In the genomic region with DNA sequence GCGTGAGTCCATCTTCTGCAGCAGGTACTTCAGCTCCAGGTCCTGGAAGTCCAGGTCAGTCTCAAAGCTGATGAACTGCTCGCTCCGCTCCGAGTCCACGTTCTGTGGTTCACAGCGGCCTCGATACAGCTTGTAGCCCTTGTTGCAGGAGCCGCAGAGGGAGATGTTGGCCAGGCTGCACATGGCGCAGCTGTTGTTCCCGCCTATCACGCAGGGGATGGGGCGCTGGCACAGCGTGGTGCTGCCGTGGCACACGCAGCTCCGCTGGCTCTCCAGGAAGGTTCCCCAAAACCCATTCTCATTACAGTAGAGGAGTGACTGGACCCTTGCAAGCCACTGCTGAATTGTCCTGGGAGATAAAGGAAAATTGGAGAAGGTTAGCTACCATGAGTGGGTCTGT, we compare ENCODE assay signal across 15 cellular contexts.
A peak's percentile ranks its signal among the peaks of the same experiment; 100 is the strongest.
DNase-seq lines count a peak whose midpoint lies in the region; ATAC-seq and TF ChIP-seq lines count a peak whose summit lies in the region.
"Had no signal": no experiment of that assay in that cellular context is flagged by ENCODE, and none has a peak within 500 bp of the region (broad histone marks: within the 10 kb centered on the region; RNA-seq: fewer than 3 reads in every experiment).

No MANE protein-coding gene starts in this region.

- no peak overlapping the region for H3K18ac ChIP-seq in mesenchymal stem cell (ENCODE audit: low read depth in 1 of 2, low read length in 2 of 2)
- H3K18ac ChIP-seq in neuronal stem cell (ENCODE audit: low read length): no peak overlapping the region

- DNase-seq in chondrocyte (ENCODE audit: low spot score) (peak; percentile 70), mesenchymal stem cell (no peak), neuronal stem cell (ENCODE audit: low spot score) (no peak), GDM1 (lab: John Stamatoyannopoulos, UW) (no peak)
- no peak for DNase-seq in activated T-cell treated with anti-CD3 and anti-CD28 coated beads, Interleukin-2, amount 50 U/mL, for 1 hour
- DNase-seq: C1 segment of cervical spinal cord; Calu3; CD4-positive, alpha-beta memory T cell; COR-L47; DMS53; DMS79 treated with DMSO at 0.1 percent for 48 hours; HFFc6 had no signal

- H2BK12ac ChIP-seq in mesenchymal stem cell (ENCODE audit: low read length in 2 of 2) (no peak overlapping the region), neuronal stem cell (ENCODE audit: low read length) (no peak overlapping the region)

- 95% methylated on average over 16 of the region's 16 CpGs for WGBS in mesenchymal stem cell
- WGBS in neuronal stem cell (ENCODE audit: extremely low coverage in 2 of 2, insufficient read length in 2 of 2, insufficient replicate concordance in 1 of 2), 2 donors: no CpG with 5 or more reads among the region's 16 CpGs

- no peak overlapping the region for H3K9ac ChIP-seq in mesenchymal stem cell (ENCODE audit: low read length)
- no peak overlapping the region for H3K9ac ChIP-seq in neuronal stem cell (ENCODE audit: low read depth, low read length, poor library complexity)

- no peaks in the 10 kb centered on the region for H3K27me3 Mint-ChIP-seq in chondrocyte (ENCODE audit: low read depth)
- H3K27me3 Mint-ChIP-seq: CD4-positive, alpha-beta memory T cell had no signal

- H3K9me3 ChIP-seq in mesenchymal stem cell (ENCODE audit: control insufficient read depth, low read length) (no peaks in the 10 kb centered on the region), neuronal stem cell (replicated peaks in 1 of 2; ENCODE audit: control insufficient read depth in 2 of 2, insufficient read depth in 1 of 2, low read depth in 1 of 2, low read length in 2 of 2) (peaks cover 0 to 10% of the 10 kb centered on the region in 2 donors)
- H3K9me3 ChIP-seq: HAP-1 had no signal

- H3K27me3 ChIP-seq in mesenchymal stem cell (ENCODE audit: control insufficient read depth in 1 of 2, insufficient read depth in 1 of 2, low read length in 2 of 2) (no peaks in the 10 kb centered on the region), neuronal stem cell (ENCODE audit: control insufficient read depth in 3 of 3, insufficient read depth in 3 of 3, low read depth in 1 of 3, low read length in 3 of 3) (no peaks in the 10 kb centered on the region)

- H3K14ac ChIP-seq in mesenchymal stem cell (ENCODE audit: low read length in 2 of 2) (no peak overlapping the region), neuronal stem cell (ENCODE audit: low read length) (no peak overlapping the region)

- H2BK15ac ChIP-seq in mesenchymal stem cell (ENCODE audit: low read depth, poor library complexity, severe bottlenecking) (no peak overlapping the region), neuronal stem cell (ENCODE audit: low read length) (no peak overlapping the region)

- TF ChIP-seq CTCF in chondrocyte (IDR thresholded peaks at IDR 0.05): no peak

- peaks cover 12% of the 10 kb centered on the region for H3K9me3 Mint-ChIP-seq in chondrocyte (ENCODE audit: low read depth)
- H3K9me3 Mint-ChIP-seq: GM23338 had no signal

- H3K36me3 ChIP-seq in mesenchymal stem cell (ENCODE audit: control insufficient read depth in 1 of 2, insufficient read depth in 2 of 2, low read depth in 1 of 2, low read length in 2 of 2) (peaks cover 0 to 22% of the 10 kb centered on the region in 2 experiments), neuronal stem cell (replicated peaks in 1 of 2; ENCODE audit: control insufficient read depth in 2 of 2, insufficient read depth in 2 of 2, low read length in 2 of 2) (no peaks in the 10 kb centered on the region)
- H3K36me3 ChIP-seq: HAP-1 had no signal

- H2BK5ac ChIP-seq in mesenchymal stem cell (ENCODE audit: low read depth, low read length, poor library complexity, severe bottlenecking) (no peak overlapping the region), neuronal stem cell (ENCODE audit: low read length) (no peak overlapping the region)

- H2BK120ac ChIP-seq in mesenchymal stem cell (ENCODE audit: low read depth, low read length): no peak overlapping the region
- no peak overlapping the region for H2BK120ac ChIP-seq in neuronal stem cell (ENCODE audit: low read depth, low read length)

- no peaks in the 10 kb centered on the region for H3K79me1 ChIP-seq in mesenchymal stem cell (replicated peaks; ENCODE audit: low read length, poor library complexity, severe bottlenecking)
- no peaks in the 10 kb centered on the region for H3K79me1 ChIP-seq in neuronal stem cell (ENCODE audit: low read depth, low read length)

- H3K36me3 Mint-ChIP-seq in chondrocyte (ENCODE audit: low read depth): no peaks in the 10 kb centered on the region
- H3K36me3 Mint-ChIP-seq: CD4-positive, alpha-beta memory T cell had no signal

- H2AK5ac ChIP-seq in mesenchymal stem cell (ENCODE audit: low read length, severe bottlenecking) (no peak overlapping the region), neuronal stem cell (ENCODE audit: low read depth, low read length) (peak overlapping the region; percentile 28)

- no peak overlapping the region for H3K4me3 Mint-ChIP-seq in chondrocyte (ENCODE audit: unreplicated experiment)
- H3K4me3 Mint-ChIP-seq: CD4-positive, alpha-beta memory T cell; HFFc6 had no signal

- no peak overlapping the region for H3K23ac ChIP-seq in mesenchymal stem cell (ENCODE audit: low read length in 2 of 2)
- H3K23ac ChIP-seq in neuronal stem cell (ENCODE audit: low read depth, low read length, poor library complexity): no peak overlapping the region

- ATAC-seq in GM21529 (IDR thresholded peaks at IDR 0.05; ENCODE audit: unreplicated experiment): no peak
- ATAC-seq: GM23338 had no signal

- no peak overlapping the region for H3K4me2 ChIP-seq in mesenchymal stem cell (ENCODE audit: low read length, poor library complexity, severe bottlenecking)
- no peak overlapping the region for H3K4me2 ChIP-seq in neuronal stem cell (ENCODE audit: insufficient read depth, low read length, poor library complexity, severe bottlenecking)

- H3K4ac ChIP-seq in mesenchymal stem cell (ENCODE audit: low read depth in 1 of 2, low read length in 2 of 2): no peak overlapping the region
- no peak overlapping the region for H3K4ac ChIP-seq in neuronal stem cell (ENCODE audit: low read length)

- no peak overlapping the region for H2AFZ ChIP-seq in mesenchymal stem cell (ENCODE audit: low read depth, low read length)
- no peak overlapping the region for H2AFZ ChIP-seq in neuronal stem cell (ENCODE audit: low read length)
- H2AFZ ChIP-seq: GM23338 had no signal

- H3K27ac Mint-ChIP-seq in chondrocyte (ENCODE audit: unreplicated experiment): no peak overlapping the region
- H3K27ac Mint-ChIP-seq: CD4-positive, alpha-beta memory T cell; GM23338; HFFc6 had no signal

- H3K4me3 ChIP-seq in mesenchymal stem cell (ENCODE audit: insufficient read depth in 1 of 2, low read depth in 1 of 2, low read length in 2 of 2) (no peak overlapping the region), neuronal stem cell (ENCODE audit: low read length in 2 of 2) (peak overlapping the region in 1 of 2 donors; percentile 19)
- H3K4me3 ChIP-seq: GM23338, HAP-1 had no signal

- no peaks in the 10 kb centered on the region for H3K4me1 Mint-ChIP-seq in chondrocyte (ENCODE audit: low read depth)
- H3K4me1 Mint-ChIP-seq: CD4-positive, alpha-beta memory T cell had no signal

- H4K8ac ChIP-seq in mesenchymal stem cell (ENCODE audit: low read length) (no peak overlapping the region), neuronal stem cell (ENCODE audit: low read depth, low read length) (no peak overlapping the region)

- H3K27ac ChIP-seq in mesenchymal stem cell (ENCODE audit: low read length, poor library complexity, severe bottlenecking): no peak overlapping the region
- no peak overlapping the region for H3K27ac ChIP-seq in neuronal stem cell (replicated peaks; ENCODE audit: low read length)

- no peaks in the 10 kb centered on the region for H3K4me1 ChIP-seq in mesenchymal stem cell (ENCODE audit: control insufficient read depth, insufficient read depth, low read depth, low read length)
- peaks cover 0 to 1% of the 10 kb centered on the region in 2 donors for H3K4me1 ChIP-seq in neuronal stem cell (ENCODE audit: control insufficient read depth in 2 of 2, insufficient read depth in 1 of 2, low read depth in 1 of 2, low read length in 2 of 2)
- H3K4me1 ChIP-seq: HAP-1 had no signal

- H4K91ac ChIP-seq in mesenchymal stem cell (ENCODE audit: low read length) (peak overlapping the region; percentile 14), neuronal stem cell (ENCODE audit: low read depth, low read length, poor library complexity) (no peak overlapping the region)
